28 cellular contexts compared by ENCODE assay signal in the genomic region with DNA sequence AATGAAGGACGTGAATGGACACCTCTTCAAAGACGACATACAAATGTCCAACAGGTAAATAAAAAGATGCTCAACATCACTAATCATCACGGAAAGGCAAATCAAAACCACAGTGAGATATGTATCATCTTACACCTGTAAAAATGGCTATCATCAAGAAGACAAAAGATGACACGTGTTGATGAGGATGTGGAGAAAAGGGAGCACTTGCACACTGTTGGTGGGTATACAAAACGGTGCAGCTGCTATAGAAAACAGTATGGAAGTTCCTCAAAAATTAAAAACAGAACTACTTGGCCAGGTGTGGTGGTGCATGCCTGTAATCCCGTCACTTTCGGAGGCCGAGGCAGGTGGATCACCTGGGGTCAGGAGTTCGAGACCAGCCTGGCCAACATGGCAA. TPM values are rescaled to one million over a fixed set of nuclear protein-coding genes. Genes with fewer than 3 reads are reported as not detected.
A peak's percentile ranks its signal among the peaks of the same experiment; 100 is the strongest.
DNase-seq lines count a peak whose midpoint lies in the region; ATAC-seq and TF ChIP-seq lines count a peak whose summit lies in the region.
"Had no signal": no experiment of that assay in that cellular context is flagged by ENCODE, and none has a peak within 500 bp of the region (broad histone marks: within the 10 kb centered on the region; RNA-seq: fewer than 3 reads in every experiment).

No MANE protein-coding gene starts in this region.

- POLR2A ChIA-PET in CD8-positive, alpha-beta T cell (lab: Charles Lee) = interaction anchor here (0.6 to 0.9 kb wide), 2 partner anchors 16 to 134 kb away, joined by 3 read pairs; a partner anchor contains a TSS
- POLR2A ChIA-PET in OCI-LY7 (lab: Charles Lee) (interaction anchor here (1.0 to 1.1 kb wide), 2 partner anchors 14 to 24 kb away, joined by 4 read pairs; no protein-coding TSS in a partner anchor), MCF 10A (lab: Yijun Ruan, JAX) (no interaction called here)

- H3K4me2 ChIP-seq in OCI-LY7 (ENCODE audit: low read length) = peak overlapping the region; percentile 54

- intact Hi-C loops in CD14-positive monocyte (cut with micrococcal nuclease) (loop anchor here (5.0 kb wide), 1 partner anchor 33 kb away; no protein-coding TSS in a partner anchor), OCI-LY7 (cut with micrococcal nuclease; ENCODE audit: unreplicated experiment) (loop anchor here (1.0 to 2.0 kb wide), 2 partner anchors 35 to 48 kb away; a partner anchor contains a TSS), MCF 10A (cut with micrococcal nuclease) (no loop called here)
- intact Hi-C loops in CD8-positive, alpha-beta T cell (cut with DNase I, micrococcal nuclease) = loop anchor here in 1 of 2 experiments (5.0 kb wide), 2 partner anchors 33 to 37 kb away; no protein-coding TSS in a partner anchor

- peaks cover 23% of the 10 kb centered on the region for H3K79me2 ChIP-seq in OCI-LY7 (ENCODE audit: insufficient read depth, low read depth, low read length)

- ATAC-seq in CD8-positive, alpha-beta T cell = peak; percentile 49
- peak; percentile 56 for ATAC-seq in effector memory CD8-positive, alpha-beta T cell (replicated peaks)
- ATAC-seq in GM21528 (IDR thresholded peaks at IDR 0.05; ENCODE audit: low FRiP score, unreplicated experiment) = no peak

- H3K27me3 Mint-ChIP-seq in CD14-positive monocyte (ENCODE audit: low read depth in 3 of 3) (peaks cover 0 to 2% (median 0%) of the 10 kb centered on the region in 3 donors), MCF 10A (ENCODE audit: insufficient read depth, unreplicated experiment) (no peaks in the 10 kb centered on the region)
- no peaks in the 10 kb centered on the region for H3K27me3 Mint-ChIP-seq in CD8-positive, alpha-beta T cell (ENCODE audit: low read depth)
- no peaks in the 10 kb centered on the region for H3K27me3 Mint-ChIP-seq in effector memory CD8-positive, alpha-beta T cell
- H3K27me3 Mint-ChIP-seq: dendritic cell treated with granulocyte-macrophage colony-stimulating factor and Interleukin-4, amounts not matched to agents 40 ng/mL and 50 ng/mL, for 4 days had no signal

- H3K4me3 ChIP-seq in CD8-positive, alpha-beta T cell (ENCODE audit: low read depth, low read length) = no peak overlapping the region
- H3K4me3 ChIP-seq in OCI-LY7 (ENCODE audit: low read depth, low read length, poor library complexity, severe bottlenecking) = peak overlapping the region; percentile 16
- H3K4me3 ChIP-seq: adrenal gland, SJSA1 had no signal

- peak overlapping the region in 5 of 7 donors; percentile 6 to 44 (median 33) for H3K27ac Mint-ChIP-seq in CD14-positive monocyte
- H3K27ac Mint-ChIP-seq in CD8-positive, alpha-beta T cell = peak overlapping the region; percentile 73
- H3K27ac Mint-ChIP-seq in effector memory CD8-positive, alpha-beta T cell = peak overlapping the region; percentile 86 to 91
- no peak overlapping the region for H3K27ac Mint-ChIP-seq in MCF 10A (ENCODE audit: low read depth, unreplicated experiment)
- H3K27ac Mint-ChIP-seq: dendritic cell treated with granulocyte-macrophage colony-stimulating factor and Interleukin-4, amounts not matched to agents 40 ng/mL and 50 ng/mL, for 4 days; H9 had no signal

- H3K27me3 ChIP-seq in CD8-positive, alpha-beta T cell (ENCODE audit: insufficient read depth, low read length) = no peaks in the 10 kb centered on the region
- H3K27me3 ChIP-seq: adrenal gland, SJSA1 had no signal

- TF ChIP-seq CTCF in CD14-positive monocyte (IDR thresholded peaks at IDR 0.05) (no peak), OCI-LY7 (conservative IDR thresholded peaks at IDR 0.05; ENCODE audit: low read length) (no peak), MCF 10A (IDR thresholded peaks at IDR 0.05; ENCODE audit: unreplicated experiment) (no peak)
- TF ChIP-seq CTCF in CD8-positive, alpha-beta T cell (IDR thresholded peaks at IDR 0.05) = no peak

- H3K4me3 Mint-ChIP-seq in CD14-positive monocyte (no peak overlapping the region), MCF 10A (ENCODE audit: unreplicated experiment) (no peak overlapping the region)
- no peak overlapping the region for H3K4me3 Mint-ChIP-seq in CD8-positive, alpha-beta T cell
- H3K4me3 Mint-ChIP-seq in effector memory CD8-positive, alpha-beta T cell = peak overlapping the region in 1 of 2 donors; percentile 48
- H3K4me3 Mint-ChIP-seq: dendritic cell treated with granulocyte-macrophage colony-stimulating factor and Interleukin-4, amounts not matched to agents 40 ng/mL and 50 ng/mL, for 4 days; H9 had no signal

- no peaks in the 10 kb centered on the region for H4K20me1 ChIP-seq in OCI-LY7 (ENCODE audit: insufficient read depth, low read length)

- peaks cover 42 to 54% of the 10 kb centered on the region in 2 donors for H3K36me3 Mint-ChIP-seq in CD14-positive monocyte
- peaks cover 57% of the 10 kb centered on the region for H3K36me3 Mint-ChIP-seq in CD8-positive, alpha-beta T cell
- H3K36me3 Mint-ChIP-seq in effector memory CD8-positive, alpha-beta T cell (ENCODE audit: insufficient read depth) = peaks cover 36% of the 10 kb centered on the region
- H3K36me3 Mint-ChIP-seq in MCF 10A (ENCODE audit: insufficient read depth, unreplicated experiment) = no peaks in the 10 kb centered on the region

- H3K9me3 Mint-ChIP-seq in CD14-positive monocyte (no peaks in the 10 kb centered on the region), MCF 10A (ENCODE audit: unreplicated experiment) (no peaks in the 10 kb centered on the region)
- H3K9me3 Mint-ChIP-seq in CD8-positive, alpha-beta T cell = peaks cover 3% of the 10 kb centered on the region
- no peaks in the 10 kb centered on the region for H3K9me3 Mint-ChIP-seq in effector memory CD8-positive, alpha-beta T cell
- H3K9me3 Mint-ChIP-seq: dendritic cell treated with granulocyte-macrophage colony-stimulating factor and Interleukin-4, amounts not matched to agents 40 ng/mL and 50 ng/mL, for 4 days had no signal

- no peaks in the 10 kb centered on the region for H3K9me3 ChIP-seq in CD8-positive, alpha-beta T cell (ENCODE audit: low read length)
- peaks cover 10% of the 10 kb centered on the region; the same call in 1 of the 2 replicates for H3K9me3 ChIP-seq in OCI-LY7 (ENCODE audit: low read length)
- H3K9me3 ChIP-seq: adrenal gland had no signal

- H3K4me1 ChIP-seq in CD8-positive, alpha-beta T cell (ENCODE audit: insufficient read depth, low read length) = peaks cover 54% of the 10 kb centered on the region
- H3K4me1 ChIP-seq in OCI-LY7 (ENCODE audit: insufficient read depth, low read length, poor library complexity, severe bottlenecking) = peaks cover 50% of the 10 kb centered on the region

- H3K36me3 ChIP-seq in CD8-positive, alpha-beta T cell (ENCODE audit: insufficient read depth, low read length) = no peaks in the 10 kb centered on the region
- peaks cover 19% of the 10 kb centered on the region for H3K36me3 ChIP-seq in OCI-LY7 (ENCODE audit: insufficient read depth, low read length)
- H3K36me3 ChIP-seq: adrenal gland had no signal

- no peak for DNase-seq in CD14-positive monocyte (ENCODE audit: low spot score)
- DNase-seq in CD8-positive, alpha-beta T cell = no peak
- peak; percentile 90 for DNase-seq in OCI-LY7 (ENCODE audit: low spot score)
- DNase-seq in effector memory CD8-positive, alpha-beta T cell = no peak
- DNase-seq in MCF 10A (ENCODE audit: unreplicated experiment) = no peak
- DNase-seq in glomerular visceral epithelial cell (ENCODE audit: extremely low spot score) = no peak
- DNase-seq in globus pallidus (ENCODE audit: low spot score) = no peak
- DNase-seq: activated CD4-positive, alpha-beta T cell treated with anti-CD3 and anti-CD28 coated beads, Interleukin-2, amount 50 U/mL, for 48 hours; adrenal gland; Calu3; EL; H9; Kasumi-1; NCI-H1105; NCI-H2107; NCI-H524 treated with DMSO at 0.1 percent for 48 hours; occipital lobe; stimulated activated CD4-positive, alpha-beta T cell treated with anti-CD3 and anti-CD28 coated beads, Interleukin-12 subunit alpha, Interleukin-12 subunit beta, amount 100 ng/mL, for 4 hours; T-helper 2 cell had no signal

- H3K4me1 Mint-ChIP-seq in CD14-positive monocyte (peaks cover 33% of the 10 kb centered on the region), MCF 10A (ENCODE audit: insufficient read depth, unreplicated experiment) (no peaks in the 10 kb centered on the region)
- peaks cover 73% of the 10 kb centered on the region for H3K4me1 Mint-ChIP-seq in CD8-positive, alpha-beta T cell (ENCODE audit: low read depth)
- peaks cover 64 to 74% of the 10 kb centered on the region in 2 donors for H3K4me1 Mint-ChIP-seq in effector memory CD8-positive, alpha-beta T cell (ENCODE audit: low read depth in 2 of 2)

- H3K9me2 ChIP-seq in OCI-LY7 (ENCODE audit: insufficient read depth, low read length) = no peaks in the 10 kb centered on the region

- CTCF ChIA-PET in CD8-positive, alpha-beta T cell (lab: Charles Lee) = interaction anchor here (1.2 kb wide), 1 partner anchor 49 kb away, joined by 3 read pairs; no protein-coding TSS in a partner anchor
- CTCF ChIA-PET in OCI-LY7 (lab: Charles Lee; ENCODE audit: unreplicated experiment) (no interaction called here), MCF 10A (lab: Yijun Ruan, JAX) (interaction anchor here (0.6 to 1.1 kb wide), 3 partner anchors 12 to 1534 kb away, joined by 3 to 8 read pairs (median 4); no protein-coding TSS in a partner anchor)

- BruUV-seq in OCI-LY7 (replicated peaks; lab: Mats Ljungman, UMichigan) = no TSS peak
- no TSS peak for BruUV-seq in MCF 10A (replicated peaks; lab: Mats Ljungman, UMichigan)

- H3K27ac ChIP-seq in CD8-positive, alpha-beta T cell (ENCODE audit: low read depth, low read length) = no peak overlapping the region
- peak overlapping the region; percentile 85 for H3K27ac ChIP-seq in OCI-LY7 (ENCODE audit: low read depth, low read length, poor library complexity, severe bottlenecking)
- H3K27ac ChIP-seq: adrenal gland, SJSA1 had no signal

- no peak overlapping the region for H2AFZ ChIP-seq in OCI-LY7 (ENCODE audit: low read length)

RNA-seq across cellular contexts. Expression of a gene that starts 47.9 kb away (rescaled TPM):
- 10 to 100 TPM; 21.5 to 47.4 TPM for polyA plus RNA-seq in CD14-positive monocyte
- 100 to 1,000 TPM; 172 to 182 TPM for total RNA-seq in CD8-positive, alpha-beta T cell
- total RNA-seq in OCI-LY7 (2014; rRNA removed; shearing (Covaris generic)) = 53.1 and 53.7 TPM in 2 replicates
- total RNA-seq in OCI-LY7 (2022) (89.7 and 95.9 TPM in 2 replicates), MCF 10A (2022) (46.5 and 49.9 TPM in 2 replicates)

RNA-seq across cellular contexts. Expression of a gene that starts 53.9 kb away (rescaled TPM):
- polyA plus RNA-seq in CD14-positive monocyte = not detected
- total RNA-seq in CD8-positive, alpha-beta T cell = not detected
- not detected in 2 replicates for total RNA-seq in OCI-LY7 (2014; rRNA removed; shearing (Covaris generic))
- total RNA-seq in OCI-LY7 (2022) (not detected in 2 replicates), MCF 10A (2022) (not detected in 2 replicates)
- total RNA-seq: adrenal gland, bronchial epithelial cell, Calu3, endothelial cell of umbilical vein, H9, liver, mucosa of gallbladder, occipital lobe, SJSA1, subcutaneous adipose tissue, ureter had no signal
- polyA plus RNA-seq: adrenal gland, endothelial cell of umbilical vein, liver had no signal
